Comparison of ENCODE assay signal across 1 cellular context in the genomic region with DNA sequence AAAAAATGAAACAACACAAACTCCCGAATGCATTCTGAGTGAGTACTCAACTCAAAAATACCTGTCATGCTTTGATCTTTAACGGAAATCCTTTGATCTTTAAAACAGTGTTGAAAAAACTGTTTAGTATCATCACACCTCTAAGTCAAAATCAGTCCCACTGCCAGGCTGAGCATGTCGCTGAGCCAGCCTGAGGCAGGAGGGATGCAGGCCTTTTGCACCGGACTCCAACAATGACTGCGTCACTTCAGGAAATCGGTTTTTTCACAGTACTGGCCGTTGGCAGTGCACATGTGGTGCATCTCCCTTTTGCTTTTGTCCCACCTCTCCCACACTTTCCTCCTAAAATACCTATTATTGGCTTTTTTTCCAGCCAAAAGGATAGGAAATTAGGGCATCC.
TF ChIP-seq lines count a peak whose summit lies in the region.

No MANE protein-coding gene starts in this region.

TF ChIP-seq in SK-N-SH, 30 proteins besides CTCF, POLR2A, EP300 and RAD21 (continued from another document):
- no peak for TF ChIP-seq REST (IDR thresholded peaks at IDR 0.05; ENCODE audit: low read depth, low read length)
- TF ChIP-seq TEAD4 (IDR thresholded peaks at IDR 0.05; ENCODE audit: borderline replicate concordance, insufficient read depth), result no peak
- TF ChIP-seq RFX5 (IDR thresholded peaks at IDR 0.05; ENCODE audit: low read length), result no peak
- TF ChIP-seq TAF1 (IDR thresholded peaks at IDR 0.05; ENCODE audit: borderline replicate concordance, low read depth, low read length), result no peak
TF ChIP-seq in SK-N-SH: peak in this region for 0.
